In genomic region chr6:153673214-153673613, GRCh38 we compare ENCODE assay signal across 23 cellular contexts.
"Had no signal": no experiment of that assay in that cellular context is flagged by ENCODE, and none has a peak within 500 bp of the region (broad histone marks: within the 10 kb centered on the region; RNA-seq: fewer than 3 reads in every experiment).

No MANE protein-coding gene starts in this region.

- H3K4me1 ChIP-seq: colonic mucosa, foreskin keratinocyte, neural progenitor cell, pancreas, spleen, transverse colon had no signal

- H3K27me3 Mint-ChIP-seq: natural killer cell treated with Interleukin-12 subunit alpha and Interleukin-12 subunit beta and Interleukin-15 and Interleukin-18, amount 100 ng/mL, for 72 hours; progenitor cell of endocrine pancreas; stimulated activated memory B cell treated with anti-CD40 and anti-IgM and Interleukin-4, amounts not matched to agents 10 μg/mL and 1 μg/mL and 100 μg/mL, for 72 hours; stimulated activated naive CD8-positive, alpha-beta T cell treated with anti-CD3 and anti-CD28 coated beads, Interleukin-15, Interleukin-2, amounts not matched to agents 100 ng/mL and 50 ng/mL, for 24 hours had no signal

- H3K36me3 Mint-ChIP-seq: immature natural killer cell; natural killer cell treated with Interleukin-12 subunit alpha and Interleukin-12 subunit beta and Interleukin-15 and Interleukin-18, amount 100 ng/mL, for 72 hours; neural progenitor cell; stimulated activated memory B cell treated with anti-CD40 and anti-IgM and Interleukin-4, amounts not matched to agents 10 μg/mL and 1 μg/mL and 100 μg/mL, for 72 hours had no signal

- H3K27ac Mint-ChIP-seq: immature natural killer cell; natural killer cell treated with Interleukin-12 subunit alpha and Interleukin-12 subunit beta and Interleukin-15 and Interleukin-18, amount 100 ng/mL, for 72 hours; neural progenitor cell; progenitor cell of endocrine pancreas; stimulated activated memory B cell treated with anti-CD40 and anti-IgM and Interleukin-4, amounts not matched to agents 10 μg/mL and 1 μg/mL and 100 μg/mL, for 72 hours; stimulated activated naive CD8-positive, alpha-beta T cell treated with anti-CD3 and anti-CD28 coated beads, Interleukin-15, Interleukin-2, amounts not matched to agents 100 ng/mL and 50 ng/mL, for 24 hours had no signal

- H3K4me3 Mint-ChIP-seq: immature natural killer cell; natural killer cell treated with Interleukin-12 subunit alpha and Interleukin-12 subunit beta and Interleukin-15 and Interleukin-18, amount 100 ng/mL, for 72 hours; neural progenitor cell; stimulated activated memory B cell treated with anti-CD40 and anti-IgM and Interleukin-4, amounts not matched to agents 10 μg/mL and 1 μg/mL and 100 μg/mL, for 72 hours; stimulated activated naive CD8-positive, alpha-beta T cell treated with anti-CD3 and anti-CD28 coated beads, Interleukin-15, Interleukin-2, amounts not matched to agents 100 ng/mL and 50 ng/mL, for 24 hours had no signal

- H3K4me1 Mint-ChIP-seq: immature natural killer cell; neural progenitor cell; stimulated activated memory B cell treated with anti-CD40 and anti-IgM and Interleukin-4, amounts not matched to agents 10 μg/mL and 1 μg/mL and 100 μg/mL, for 72 hours had no signal

- H3K9ac ChIP-seq: neural progenitor cell had no signal

- H3K9me3 Mint-ChIP-seq: neural progenitor cell; stimulated activated memory B cell treated with anti-CD40 and anti-IgM and Interleukin-4, amounts not matched to agents 10 μg/mL and 1 μg/mL and 100 μg/mL, for 72 hours; stimulated activated naive CD8-positive, alpha-beta T cell treated with anti-CD3 and anti-CD28 coated beads, Interleukin-15, Interleukin-2, amounts not matched to agents 100 ng/mL and 50 ng/mL, for 24 hours had no signal

- DNase-seq: colonic mucosa; dermis blood vessel endothelial cell; erythroblast; foreskin keratinocyte; immature natural killer cell; left colon; left ventricle myocardium superior; mesenchymal stem cell; midbrain; nucleus accumbens; pancreas; spleen; stimulated activated CD4-positive, alpha-beta T cell treated with anti-CD3 and anti-CD28 coated beads, Interleukin-15, amount 100 ng/mL, for 24 hours; stimulated activated CD4-positive, alpha-beta T cell treated with anti-CD3 and anti-CD28 coated beads, Interleukin-1b, Interleukin-23, amount 100 ng/mL, for 48 hours; stimulated activated CD4-positive, alpha-beta T cell treated with anti-CD3 and anti-CD28 coated beads, Interleukin-4, amount 100 ng/mL, for 24 hours; transverse colon had no signal

- H3K36me3 ChIP-seq: colonic mucosa, neural progenitor cell, pancreas, spleen, transverse colon had no signal

- H3K27ac ChIP-seq: colonic mucosa, foreskin keratinocyte, neural progenitor cell, pancreas, spleen, transverse colon had no signal

- H3K4me3 ChIP-seq: colonic mucosa, lung, neural progenitor cell, pancreas, spleen, transverse colon had no signal

- H3K27me3 ChIP-seq: colonic mucosa, foreskin keratinocyte, neural progenitor cell, pancreas, spleen, transverse colon had no signal

- H3K4me2 ChIP-seq: neural progenitor cell had no signal

- H3K9me3 ChIP-seq: colonic mucosa, pancreas, spleen, transverse colon had no signal

- H2AFZ ChIP-seq: neural progenitor cell had no signal

- ATAC-seq: foreskin keratinocyte; left colon; left ventricle myocardium superior; natural killer cell treated with Interleukin-12 subunit alpha and Interleukin-12 subunit beta and Interleukin-15 and Interleukin-18, amount 100 ng/mL, for 72 hours; pancreas; sciatic nerve; stimulated activated memory B cell treated with anti-CD40 and anti-IgM and Interleukin-4, amounts not matched to agents 10 μg/mL and 1 μg/mL and 100 μg/mL, for 72 hours had no signal
